In genomic region chr7:41491752-41492405, GRCh38 we compare ENCODE assay signal across 2 cellular contexts.
TF ChIP-seq lines count a peak whose summit lies in the region.

No MANE protein-coding gene starts in this region.

TF ChIP-seq in GM23338, 12 proteins besides CTCF, POLR2A, EP300 and RAD21:
- TF ChIP-seq NANOG (IDR thresholded peaks at IDR 0.05; ENCODE audit: borderline replicate concordance) (no peak), REST (IDR thresholded peaks at IDR 0.05; ENCODE audit: unreplicated experiment) (no peak), POLR2AphosphoS5 (IDR thresholded peaks at IDR 0.05; ENCODE audit: low read depth) (no peak), EZH2 (IDR thresholded peaks at IDR 0.05; ENCODE audit: low read depth, unreplicated experiment) (no peak), EZH2phosphoT487 (IDR thresholded peaks at IDR 0.05; ENCODE audit: unreplicated experiment) (no peak), ETS1 (IDR thresholded peaks at IDR 0.05) (no peak), CREB1 (CRISPR knock-in tag; IDR thresholded peaks at IDR 0.05; ENCODE audit: low read depth) (no peak)

TF ChIP-seq in H1, 55 proteins besides CTCF, POLR2A, EP300 and RAD21:
- TF ChIP-seq CTBP2 (IDR thresholded peaks at IDR 0.05; ENCODE audit: borderline replicate concordance, insufficient read depth, insufficient read length, low read length) (no peak), RBBP5 (IDR thresholded peaks at IDR 0.05; ENCODE audit: borderline replicate concordance, low read depth, low read length) (no peak), PHF8 (conservative IDR thresholded peaks at IDR 0.05; ENCODE audit: low read depth, low read length) (no peak), MAX (IDR thresholded peaks at IDR 0.05) (no peak), YY1 (IDR thresholded peaks at IDR 0.05; ENCODE audit: low read depth, low read length) (no peak)
TF ChIP-seq in H1: peak in this region for 0.
